15 cellular contexts compared by ENCODE assay signal in genomic region chr7:42155836-42156540, GRCh38.
DNase-seq lines count a peak whose midpoint lies in the region; ATAC-seq and TF ChIP-seq lines count a peak whose summit lies in the region.
"Had no signal": no experiment of that assay in that cellular context is flagged by ENCODE, and none has a peak within 500 bp of the region (broad histone marks: within the 10 kb centered on the region; RNA-seq: fewer than 3 reads in every experiment).

No MANE protein-coding gene starts in this region.

- ATAC-seq in HG03196 (IDR thresholded peaks at IDR 0.05; ENCODE audit: unreplicated experiment) = no peak
- ATAC-seq: left lung had no signal

- TF ChIP-seq CTCF in retinal pigment epithelial cell (conservative IDR thresholded peaks at IDR 0.05; ENCODE audit: low read depth, low read length) = no peak

- DNase-seq in EL = peak; percentile 29
- DNase-seq in amniotic epithelial cell (ENCODE audit: low read depth) = peak; percentile 43
- peak; percentile 13 for DNase-seq in hepatic stellate cell (ENCODE audit: low spot score)
- DNase-seq in retinal pigment epithelial cell (ENCODE audit: low read depth) = peak; percentile 41
- DNase-seq in NCI-H446 (lab: John Stamatoyannopoulos, UW) = no peak
- no peak for DNase-seq in head of caudate nucleus
- no peak for DNase-seq in SIG-M5 treated with dmso at 0.1 percent for 504 hours (lab: John Stamatoyannopoulos, UW; ENCODE audit: unreplicated experiment)
- DNase-seq: activated CD4-positive, alpha-beta T cell treated with anti-CD3 and anti-CD28 coated beads for 48 hours; activated naive CD4-positive, alpha-beta T cell treated with anti-CD3 and anti-CD28 coated beads, Interleukin-2, amount 50 U/mL, for 16 hours; AML-193; GF-D8; left lung; SHP77 treated with DMSO at 0.1 percent for 48 hours; T1000 had no signal

- H3K4me3 ChIP-seq in retinal pigment epithelial cell (ENCODE audit: low read length) = no peak overlapping the region
- H3K4me3 ChIP-seq: left lung had no signal

- intact Hi-C loops in head of caudate nucleus (cut with DNase I) = no loop called here

Comparison
In these comparisons a context has a peak if more than half of its experiments do, and no peak if none do; other contexts are left out.
1. DNase-seq: peak in EL (single experiment), amniotic epithelial cell (single experiment), hepatic stellate cell (single experiment) and retinal pigment epithelial cell (single experiment); none in NCI-H446 (0 of 2), head of caudate nucleus (0 of 42) and SIG-M5 treated with dmso at 0.1 percent for 504 hours (single experiment).